In genomic region chr11:119684361-119685072, GRCh38 we compare ENCODE assay signal across 1 cellular context.
TF ChIP-seq lines count a peak whose summit lies in the region.

No MANE protein-coding gene starts in this region.

TF ChIP-seq in K562, 482 proteins besides CTCF, POLR2A, EP300 and RAD21 (continued from another document):
- TF ChIP-seq ZNF407 (IDR thresholded peaks at IDR 0.05; ENCODE audit: low read depth) (no peak), NFYB (IDR thresholded peaks at IDR 0.05; ENCODE audit: extremely low read depth, insufficient read length) (no peak), BRD4 (IDR thresholded peaks at IDR 0.05) (no peak), TAF9B (IDR thresholded peaks at IDR 0.05; ENCODE audit: partially characterized antibody) (no peak), CREB3L1 (IDR thresholded peaks at IDR 0.05; ENCODE audit: borderline replicate concordance, low read depth) (no peak), AFF4 (CRISPR knock-in tag; IDR thresholded peaks at IDR 0.05) (no peak), DIDO1 (tag; IDR thresholded peaks at IDR 0.05; ENCODE audit: low read depth) (no peak), SNAPC5 (CRISPR knock-in tag; IDR thresholded peaks at IDR 0.05) (no peak), ZNF280B (CRISPR knock-in tag; IDR thresholded peaks at IDR 0.05) (no peak), ELF4 (CRISPR knock-in tag; IDR thresholded peaks at IDR 0.05) (no peak), ATF3 (IDR thresholded peaks at IDR 0.05) (peak; percentile 49; the same call in 1 of the 2 replicates), ATF3 (CRISPR knock-in tag; conservative IDR thresholded peaks at IDR 0.05) (no peak), HLTF (IDR thresholded peaks at IDR 0.05) (no peak), ELF1 (tag; IDR thresholded peaks at IDR 0.05) (no peak), MYBL2 (IDR thresholded peaks at IDR 0.05; ENCODE audit: low read depth) (no peak), MYBL2 (CRISPR knock-in tag; IDR thresholded peaks at IDR 0.05; ENCODE audit: borderline replicate concordance) (no peak), CEBPZ (IDR thresholded peaks at IDR 0.05; ENCODE audit: borderline replicate concordance, low read depth, low read length) (no peak), SLC30A9 (CRISPR knock-in tag; IDR thresholded peaks at IDR 0.05) (no peak), ZNF280A (IDR thresholded peaks at IDR 0.05; ENCODE audit: low read depth, partially characterized antibody) (no peak), ZNF124 (CRISPR knock-in tag; IDR thresholded peaks at IDR 0.05) (no peak), JUND (IDR thresholded peaks at IDR 0.05; ENCODE audit: borderline replicate concordance, low read depth, low read length) (peak; percentile 57; the same call in 1 of the 2 replicates), JUND (tag; IDR thresholded peaks at IDR 0.05; ENCODE audit: borderline replicate concordance, low read depth, low read length) (no peak; the same call in 2 of the 3 replicates), PRDM10 (IDR thresholded peaks at IDR 0.05; ENCODE audit: partially characterized antibody) (peak; percentile 35)
